Comparison of ENCODE assay signal across 2 cellular contexts in genomic region chr6:131061041-131061770, GRCh38.
TF ChIP-seq lines count a peak whose summit lies in the region.

No MANE protein-coding gene starts in this region.

TF ChIP-seq in SK-N-SH, 30 proteins besides CTCF, POLR2A, EP300 and RAD21 (continued from another document):
- no peak for TF ChIP-seq NFIC (IDR thresholded peaks at IDR 0.05; ENCODE audit: borderline replicate concordance)
- no peak for TF ChIP-seq USF1 (IDR thresholded peaks at IDR 0.05; ENCODE audit: borderline replicate concordance, low read depth)
- TF ChIP-seq REST (IDR thresholded peaks at IDR 0.05; ENCODE audit: low read depth, low read length) = no peak
- no peak for TF ChIP-seq TAF1 (IDR thresholded peaks at IDR 0.05; ENCODE audit: borderline replicate concordance, low read depth, low read length)
- no peak for TF ChIP-seq FOSL2 (IDR thresholded peaks at IDR 0.05; ENCODE audit: borderline replicate concordance, low read depth)
- TF ChIP-seq RFX5 (IDR thresholded peaks at IDR 0.05; ENCODE audit: low read length) = no peak
- TF ChIP-seq TEAD4 (IDR thresholded peaks at IDR 0.05; ENCODE audit: borderline replicate concordance, insufficient read depth) = no peak
- TF ChIP-seq USF2 (IDR thresholded peaks at IDR 0.05; ENCODE audit: borderline replicate concordance, low read depth, low read length) = no peak
- no peak for TF ChIP-seq FOXM1 (IDR thresholded peaks at IDR 0.05; ENCODE audit: low read depth)

TF ChIP-seq in SK-N-SH treated with all-trans-retinoic acid at 6 μM for 48 hours, 23 proteins besides CTCF, POLR2A, EP300 and RAD21 (continued from another document):
- no peak for TF ChIP-seq TSHZ2 (CRISPR knock-in tag; IDR thresholded peaks at IDR 0.05)
- TF ChIP-seq CSDC2 (CRISPR knock-in tag; IDR thresholded peaks at IDR 0.05) = no peak
- no peak for TF ChIP-seq RARB (CRISPR knock-in tag; IDR thresholded peaks at IDR 0.05)
- TF ChIP-seq ISL1 (CRISPR knock-in tag; IDR thresholded peaks at IDR 0.05) = no peak
- TF ChIP-seq ZNF70 (CRISPR knock-in tag; IDR thresholded peaks at IDR 0.05) = no peak
